In genomic region chr22:46267431-46268279, GRCh38 we compare ENCODE assay signal across 8 cellular contexts. TPM values are rescaled to one million over a fixed set of nuclear protein-coding genes. Genes with fewer than 3 reads are reported as not detected.
DNase-seq lines count a peak whose midpoint lies in the region; ATAC-seq and TF ChIP-seq lines count a peak whose summit lies in the region.

Gene TTC38, plus strand, starts transcription at chr22:46268008. Its CDS starts 32 bp downstream, at chr22:46268040.

- no peaks in the 10 kb centered on the region for H3K79me1 ChIP-seq in mesendoderm (ENCODE audit: low read length)

- H4K5ac ChIP-seq in mesendoderm (ENCODE audit: low read length), result no peak within 1 kb of the TSS

- no peak within 1 kb of the TSS for H3K27ac ChIP-seq in mesendoderm (ENCODE audit: low read depth, low read length)

- H3K36me3 ChIP-seq in mesendoderm (ENCODE audit: control insufficient read depth, insufficient read depth, low read length), result no peaks in the 10 kb centered on the region

- H3K23ac ChIP-seq in mesendoderm (ENCODE audit: low read length), result peak within 1 kb of the TSS; percentile 72

- ATAC-seq in HG03025 (IDR thresholded peaks at IDR 0.05; ENCODE audit: low FRiP score, unreplicated experiment), result peak; percentile 53

- peaks cover 20% of the 10 kb centered on the region for H3K36me3 Mint-ChIP-seq in endothelial cell (ENCODE audit: low read depth, unreplicated experiment)

- H3K27me3 Mint-ChIP-seq in endothelial cell (ENCODE audit: unreplicated experiment), result peaks cover 15% of the 10 kb centered on the region

- no peaks in the 10 kb centered on the region for H3K79me2 ChIP-seq in mesendoderm (ENCODE audit: control insufficient read depth, insufficient read depth, low read length)

- H3K4me1 ChIP-seq in mesendoderm (ENCODE audit: control insufficient read depth, low read depth, low read length), result no peaks in the 10 kb centered on the region

- no peaks in the 10 kb centered on the region for H3K27me3 ChIP-seq in mesendoderm (ENCODE audit: insufficient read depth, low read length, poor library complexity)

- H3K4me2 ChIP-seq in mesendoderm (ENCODE audit: low read length), result peak within 1 kb of the TSS; percentile 64

- peak within 1 kb of the TSS; percentile 89 for H3K56ac ChIP-seq in mesendoderm (ENCODE audit: low read length)

- peak within 1 kb of the TSS; percentile 51 for H3K18ac ChIP-seq in mesendoderm (ENCODE audit: low read length)

- no peak within 1 kb of the TSS for H4K8ac ChIP-seq in mesendoderm (ENCODE audit: low read depth, low read length)

- H3K4me3 Mint-ChIP-seq in endothelial cell (ENCODE audit: unreplicated experiment), result peak within 1 kb of the TSS; percentile 93

- no peak within 1 kb of the TSS for H2AK5ac ChIP-seq in mesendoderm (ENCODE audit: low read length)

- DNase-seq in NCI-H510A treated with DMSO at 0.1 percent for 48 hours (lab: John Stamatoyannopoulos, UW) (peak; percentile 29), NCI-H510A (lab: John Stamatoyannopoulos, UW) (no peak), NOMO-1 treated with dmso at 0.1 percent for 144 hours (lab: John Stamatoyannopoulos, UW; ENCODE audit: unreplicated experiment) (peak; percentile 42), activated T-cell treated with anti-CD3 and anti-CD28 coated beads for 4 hours (peak; percentile 23), endothelial cell (ENCODE audit: low spot score) (peak; percentile 74), mesendoderm (peak; percentile 77)
- DNase-seq in stimulated activated naive CD4-positive, alpha-beta T cell (lab: John Stamatoyannopoulos, UW), result peak in 5 of 6 experiments; percentile 24 to 56 (median 48)

- peak within 1 kb of the TSS; percentile 85 for H3K9ac ChIP-seq in mesendoderm (ENCODE audit: low read length)

- H3K4me1 Mint-ChIP-seq in endothelial cell (ENCODE audit: unreplicated experiment), result peaks cover 13% of the 10 kb centered on the region

- H3K27ac Mint-ChIP-seq in endothelial cell (ENCODE audit: unreplicated experiment), result peak within 1 kb of the TSS; percentile 57

- peak within 1 kb of the TSS; percentile 83 for H3K4ac ChIP-seq in mesendoderm (ENCODE audit: low read depth, low read length)

- H3K9me3 Mint-ChIP-seq in endothelial cell (ENCODE audit: unreplicated experiment), result peaks cover 8% of the 10 kb centered on the region

- no peak within 1 kb of the TSS for H2BK5ac ChIP-seq in mesendoderm (ENCODE audit: low read length)

- H2BK120ac ChIP-seq in mesendoderm (ENCODE audit: low read depth, low read length), result no peak within 1 kb of the TSS

- H2BK15ac ChIP-seq in mesendoderm (replicated peaks; ENCODE audit: low read depth), result no peak within 1 kb of the TSS

- TF ChIP-seq CTCF in endothelial cell (IDR thresholded peaks at IDR 0.05; ENCODE audit: unreplicated experiment), result no peak

- H3K4me3 ChIP-seq in mesendoderm (ENCODE audit: low read length), result peak within 1 kb of the TSS; percentile 72

- WGBS in mesendoderm (ENCODE audit: extremely low coverage, insufficient coverage, low lambda C conversion rate), result no CpG with 5 or more reads among the region's 74 CpGs

RNA-seq across cellular contexts. Expression of gene TTC38, which starts in this region (rescaled TPM):
- 24.6 TPM for total RNA-seq in endothelial cell (ENCODE audit: unreplicated experiment)
- 11.0 TPM for polyA plus RNA-seq in mesendoderm (2013, experiment 1 of 2)
- polyA plus RNA-seq in mesendoderm (2013, experiment 2 of 2), result 14.0 TPM
